Comparison of ENCODE assay signal across 9 cellular contexts in genomic region chr12:121858662-121859572, GRCh38. TPM values are rescaled to one million over a fixed set of nuclear protein-coding genes. Genes with fewer than 3 reads are reported as not detected.
A peak's percentile ranks its signal among the peaks of the same experiment; 100 is the strongest.
DNase-seq lines count a peak whose midpoint lies in the region.
"Had no signal": no experiment of that assay in that cellular context is flagged by ENCODE, and none has a peak within 500 bp of the region (broad histone marks: within the 10 kb centered on the region; RNA-seq: fewer than 3 reads in every experiment).

HPD (minus strand) TSS chr12:121858859; CDS start chr12:121858823, 36 bp downstream.

- peak within 1 kb of the TSS; percentile 5; the same call in 1 of the 2 replicates for H3K9ac ChIP-seq in ES-I3 (ENCODE audit: low read depth, low read length)

- no peaks in the 10 kb centered on the region for H3K36me3 ChIP-seq in ES-I3 (ENCODE audit: insufficient read depth, low read length)

- peaks cover 38% of the 10 kb centered on the region for H3K4me1 ChIP-seq in ES-I3 (ENCODE audit: insufficient read depth, low read length)

- DNase-seq in amniotic epithelial cell (ENCODE audit: low read depth) (peak; percentile 87), hepatic stellate cell (ENCODE audit: low spot score) (peak; percentile 79), renal cortical epithelial cell (ENCODE audit: low read depth) (peak; percentile 79), NK-92 (lab: John Stamatoyannopoulos, UW; ENCODE audit: unreplicated experiment) (no peak), ecto neural progenitor cell (ENCODE audit: low spot score) (no peak)
- no peak for DNase-seq in central memory CD4-positive, alpha-beta T cell
- no peak for DNase-seq in activated effector memory CD4-positive, alpha-beta T cell treated with anti-CD3 and anti-CD28 coated beads, Interleukin-2, amount 50 U/mL, for 16 hours
- DNase-seq: activated T-cell treated with anti-CD3 and anti-CD28 coated beads, Interleukin-2, amount 50 U/mL, for 4 hours had no signal

- H3K9me3 ChIP-seq in ES-I3 (ENCODE audit: control insufficient read depth, insufficient read depth, low read length) = no peaks in the 10 kb centered on the region

RNA-seq across cellular contexts. Expression of gene HPD, which starts in this region (rescaled TPM):
- total RNA-seq in renal cortical epithelial cell = 2.1 TPM in 2 replicates

Comparison
In these comparisons a context has a peak if more than half of its experiments do, and no peak if none do; other contexts are left out.
1. DNase-seq: peak in amniotic epithelial cell (single experiment), hepatic stellate cell (single experiment) and renal cortical epithelial cell (single experiment); none in central memory CD4-positive, alpha-beta T cell (single experiment), activated effector memory CD4-positive, alpha-beta T cell treated with anti-CD3 and anti-CD28 coated beads, Interleukin-2, amount 50 U/mL, for 16 hours (single experiment), NK-92 (single experiment) and ecto neural progenitor cell (single experiment).